In genomic region chr12:51907864-51908425, GRCh38 we compare ENCODE assay signal across 13 cellular contexts. TPM values are rescaled to one million over a fixed set of nuclear protein-coding genes. Genes with fewer than 3 reads are reported as not detected.
DNase-seq lines count a peak whose midpoint lies in the region; TF ChIP-seq lines count a peak whose summit lies in the region.
"Had no signal": no experiment of that assay in that cellular context is flagged by ENCODE, and none has a peak within 500 bp of the region (broad histone marks: within the 10 kb centered on the region; RNA-seq: fewer than 3 reads in every experiment).

No MANE protein-coding gene starts in this region.

- peak overlapping the region in 1 of 2 experiments; percentile 86 for H3K14ac ChIP-seq in mesenchymal stem cell (ENCODE audit: low read length in 2 of 2)

- peaks cover 5% of the 10 kb centered on the region for H3K4me1 Mint-ChIP-seq in endodermal cell

- H3K79me1 ChIP-seq in mesenchymal stem cell (replicated peaks; ENCODE audit: low read length, poor library complexity, severe bottlenecking) = no peaks in the 10 kb centered on the region

- TF ChIP-seq CTCF in Peyer's patch (IDR thresholded peaks at IDR 0.05) (no peak), endodermal cell (conservative IDR thresholded peaks at IDR 0.05) (no peak)

- no peaks in the 10 kb centered on the region for H3K36me3 Mint-ChIP-seq in endodermal cell (ENCODE audit: low read depth)

- WGBS in endodermal cell (ENCODE audit: insufficient coverage in 1 of 2, insufficient read length in 1 of 2), 2 experiments = 86 to 97% methylated on average over 7 of the region's 7 CpGs
- 48% methylated on average over 7 of the region's 7 CpGs for WGBS in mesenchymal stem cell

- peak overlapping the region; percentile 72 for H3K4me2 ChIP-seq in mesenchymal stem cell (ENCODE audit: low read length, poor library complexity, severe bottlenecking)

- peaks cover 0 to 44% (median 3%) of the 10 kb centered on the region in 4 donors for H3K4me1 ChIP-seq in Peyer's patch
- no peaks in the 10 kb centered on the region for H3K4me1 ChIP-seq in endodermal cell (ENCODE audit: control insufficient read depth, insufficient read depth, low read length)
- peaks cover 8% of the 10 kb centered on the region for H3K4me1 ChIP-seq in mesenchymal stem cell (ENCODE audit: control insufficient read depth, insufficient read depth, low read depth, low read length)
- peaks cover 47% of the 10 kb centered on the region for H3K4me1 ChIP-seq in stomach smooth muscle (ENCODE audit: control insufficient read depth, insufficient read depth, low read length)

- H4K91ac ChIP-seq in mesenchymal stem cell (ENCODE audit: low read length) = peak overlapping the region; percentile 99

- H2BK15ac ChIP-seq in mesenchymal stem cell (ENCODE audit: low read depth, poor library complexity, severe bottlenecking) = peak overlapping the region; percentile 93

- DNase-seq in Peyer's patch (peak in 1 of 3 donors; percentile 43), endodermal cell (no peak), mesenchymal stem cell (no peak), RPMI8226 (no peak), DMS114 treated with DMSO at 0.1 percent for 48 hours (lab: John Stamatoyannopoulos, UW; ENCODE audit: unreplicated experiment) (no peak), A172 (ENCODE audit: low spot score) (no peak), glomerular visceral epithelial cell (ENCODE audit: extremely low spot score) (no peak)
- DNase-seq: activated CD8-positive, alpha-beta T cell treated with anti-CD3 and anti-CD28 coated beads, Interleukin-2, amount 10 ng/mL, durations not matched to agents 7 days and 5 days; cortex of kidney; mammary epithelial cell; NCI-H2029; stimulated activated CD4-positive, alpha-beta T cell treated with anti-CD3 and anti-CD28 coated beads, Interleukin-4, amount 100 ng/mL, for 4 hours had no signal

- H4K8ac ChIP-seq in mesenchymal stem cell (ENCODE audit: low read length) = peak overlapping the region; percentile 77

- peak overlapping the region; percentile 73 to 92 (median 86) for H3K27ac ChIP-seq in Peyer's patch
- H3K27ac ChIP-seq in endodermal cell (ENCODE audit: low read depth, low read length) = no peak overlapping the region
- H3K27ac ChIP-seq in mesenchymal stem cell (ENCODE audit: low read length, poor library complexity, severe bottlenecking) = no peak overlapping the region
- peak overlapping the region; percentile 82 for H3K27ac ChIP-seq in stomach smooth muscle (ENCODE audit: low read length)

- no peaks in the 10 kb centered on the region for H3K9me3 Mint-ChIP-seq in endodermal cell

- H2BK120ac ChIP-seq in mesenchymal stem cell (ENCODE audit: low read depth, low read length) = peak overlapping the region; percentile 83

- no peak overlapping the region for H2BK5ac ChIP-seq in mesenchymal stem cell (ENCODE audit: low read depth, low read length, poor library complexity, severe bottlenecking)

- peak overlapping the region; percentile 75 to 98 for H3K4ac ChIP-seq in mesenchymal stem cell (ENCODE audit: low read depth in 1 of 2, low read length in 2 of 2)

- no peak overlapping the region for H2AFZ ChIP-seq in mesenchymal stem cell (ENCODE audit: low read depth, low read length)

- peak overlapping the region; percentile 32 for H3K4me3 Mint-ChIP-seq in endodermal cell
- H3K4me3 Mint-ChIP-seq: activated CD8-positive, alpha-beta T cell treated with anti-CD3 and anti-CD28 coated beads, Interleukin-2, amount 10 ng/mL, durations not matched to agents 7 days and 5 days had no signal

- TF ChIP-seq POLR2A in Peyer's patch (IDR thresholded peaks at IDR 0.05) = no peak

- peak overlapping the region; percentile 51 to 56 for H2BK12ac ChIP-seq in mesenchymal stem cell (ENCODE audit: low read length in 2 of 2)

- peak overlapping the region in 1 of 2 experiments; percentile 79 for H3K23ac ChIP-seq in mesenchymal stem cell (ENCODE audit: low read length in 2 of 2)

- H3K27me3 ChIP-seq in Peyer's patch (no peaks in the 10 kb centered on the region), endodermal cell (ENCODE audit: control insufficient read depth, insufficient read depth, low read length, poor library complexity, severe bottlenecking) (peaks cover 45% of the 10 kb centered on the region), mesenchymal stem cell (ENCODE audit: control insufficient read depth in 1 of 2, insufficient read depth in 1 of 2, low read length in 2 of 2) (peaks cover 0 to 4% of the 10 kb centered on the region in 2 experiments), stomach smooth muscle (ENCODE audit: control insufficient read depth in 1 of 2, insufficient read depth in 2 of 2, low read length in 2 of 2) (peaks cover 13 to 27% of the 10 kb centered on the region in 2 donors)

- no peaks in the 10 kb centered on the region for H3K9me3 ChIP-seq in Peyer's patch
- no peaks in the 10 kb centered on the region for H3K9me3 ChIP-seq in endodermal cell (ENCODE audit: control insufficient read depth, low read length)
- H3K9me3 ChIP-seq in mesenchymal stem cell (ENCODE audit: control insufficient read depth, low read length) = no peaks in the 10 kb centered on the region
- H3K9me3 ChIP-seq in stomach smooth muscle (ENCODE audit: control insufficient read depth in 2 of 2, low read length in 2 of 2) = no peaks in the 10 kb centered on the region

- no peak overlapping the region for H3K27ac Mint-ChIP-seq in endodermal cell
- H3K27ac Mint-ChIP-seq: activated CD8-positive, alpha-beta T cell treated with anti-CD3 and anti-CD28 coated beads, Interleukin-2, amount 10 ng/mL, durations not matched to agents 7 days and 5 days had no signal

- H3K27me3 Mint-ChIP-seq in endodermal cell (ENCODE audit: insufficient read depth) = peaks cover 50% of the 10 kb centered on the region

- H3K4me3 ChIP-seq in Peyer's patch (peak overlapping the region; percentile 35 to 78 (median 53)), endodermal cell (ENCODE audit: low read length) (no peak overlapping the region), mesenchymal stem cell (ENCODE audit: insufficient read depth in 1 of 2, low read depth in 1 of 2, low read length in 2 of 2) (peak overlapping the region in 1 of 2 experiments; percentile 95), stomach smooth muscle (ENCODE audit: low read length in 2 of 2) (peak overlapping the region; percentile 69)

- H3K36me3 ChIP-seq in Peyer's patch = no peaks in the 10 kb centered on the region
- no peaks in the 10 kb centered on the region for H3K36me3 ChIP-seq in endodermal cell (ENCODE audit: control insufficient read depth, insufficient read depth, low read length)
- H3K36me3 ChIP-seq in mesenchymal stem cell (ENCODE audit: control insufficient read depth in 1 of 2, insufficient read depth in 2 of 2, low read depth in 1 of 2, low read length in 2 of 2) = peaks cover 0 to 16% of the 10 kb centered on the region in 2 experiments
- H3K36me3 ChIP-seq in stomach smooth muscle (ENCODE audit: control insufficient read depth in 2 of 2, insufficient read depth in 2 of 2, low read length in 2 of 2) = no peaks in the 10 kb centered on the region

- H2AK5ac ChIP-seq in mesenchymal stem cell (ENCODE audit: low read length, severe bottlenecking) = no peak overlapping the region

- H3K18ac ChIP-seq in mesenchymal stem cell (ENCODE audit: low read depth in 1 of 2, low read length in 2 of 2) = peak overlapping the region; percentile 93 to 97

- H3K9ac ChIP-seq in endodermal cell (ENCODE audit: extremely low read depth, low read length, poor library complexity, severe bottlenecking) (no peak overlapping the region), mesenchymal stem cell (ENCODE audit: low read length) (peak overlapping the region; percentile 95), stomach smooth muscle (ENCODE audit: low read length in 2 of 2) (peak overlapping the region; percentile 66 to 69)

RNA-seq across cellular contexts. Expression of gene ACVRL1, which starts 0.6 kb away (rescaled TPM):
- total RNA-seq in Peyer's patch (100 to 1,000 TPM in 1 of 4 donors, 10 to 100 TPM in 3; 46.4 to 169 (median 56.8) TPM), endodermal cell (under 1 TPM; 0.42 to 0.64 TPM)
- 1.00 TPM for polyA plus RNA-seq in endodermal cell (2013, experiment 1 of 2)
- polyA plus RNA-seq in endodermal cell (2013, experiment 2 of 2) = 1.4 TPM
- 158 TPM for polyA plus RNA-seq in mesenchymal stem cell (2013, experiment 1 of 2)
- 162 TPM for polyA plus RNA-seq in mesenchymal stem cell (2013, experiment 2 of 2)
- total RNA-seq in A172 (2014; rRNA removed; shearing (Covaris generic)) = 10.3 and 11.7 TPM in 2 replicates
- total RNA-seq: activated CD8-positive, alpha-beta T cell treated with anti-CD3 and anti-CD28 coated beads, Interleukin-2, amount 10 ng/mL, durations not matched to agents 7 days and 5 days had no signal
- polyA plus RNA-seq: mammary epithelial cell had no signal

RNA-seq across cellular contexts. Expression of gene ANKRD33, which starts 20.0 kb away (rescaled TPM):
- total RNA-seq in Peyer's patch (not detected), endodermal cell (under 1 TPM in 1 of 2 donors, not detected in 1; 0.46 TPM)
- polyA plus RNA-seq in endodermal cell (2013, experiment 1 of 2) = 0.28 TPM
- polyA plus RNA-seq in endodermal cell (2013, experiment 2 of 2) = 0.62 TPM
- 3.7 TPM for polyA plus RNA-seq in mesenchymal stem cell (2013, experiment 1 of 2)
- polyA plus RNA-seq in mesenchymal stem cell (2013, experiment 2 of 2) = 3.2 TPM
- total RNA-seq in A172 (2014; rRNA removed; shearing (Covaris generic)) = not detected in 2 replicates
- total RNA-seq: activated CD8-positive, alpha-beta T cell treated with anti-CD3 and anti-CD28 coated beads, Interleukin-2, amount 10 ng/mL, durations not matched to agents 7 days and 5 days; mammary epithelial cell had no signal
- polyA plus RNA-seq: mammary epithelial cell had no signal

RNA-seq across cellular contexts. Expression of gene ACVR1B, which starts 43.6 kb away (rescaled TPM):
- 10 to 100 TPM in 3 of 4 donors, 1 to 10 TPM in 1; 9.1 to 71.6 (median 59.2) TPM for total RNA-seq in Peyer's patch
- 10 to 100 TPM; 48.6 to 59.3 TPM for total RNA-seq in endodermal cell
- 33.5 TPM for polyA plus RNA-seq in endodermal cell (2013, experiment 1 of 2)
- 28.8 TPM for polyA plus RNA-seq in endodermal cell (2013, experiment 2 of 2)
- 13.6 TPM for polyA plus RNA-seq in mesenchymal stem cell (2013, experiment 1 of 2)
- 13.2 TPM for polyA plus RNA-seq in mesenchymal stem cell (2013, experiment 2 of 2)
- 3.8 and 6.9 TPM in 2 replicates for total RNA-seq in A172 (2014; rRNA removed; shearing (Covaris generic))

RNA-seq across cellular contexts. Expression of gene FIGNL2, which starts 59.4 kb away (rescaled TPM):
- total RNA-seq in Peyer's patch (under 1 TPM in 1 of 4 donors, not detected in 3; 0.19 TPM), endodermal cell (10 to 100 TPM; 10.5 to 17.7 TPM)
- 24.4 TPM for polyA plus RNA-seq in endodermal cell (2013, experiment 1 of 2)
- 22.8 TPM for polyA plus RNA-seq in endodermal cell (2013, experiment 2 of 2)
- 0.62 TPM for polyA plus RNA-seq in mesenchymal stem cell (2013, experiment 1 of 2)
- 0.71 TPM for polyA plus RNA-seq in mesenchymal stem cell (2013, experiment 2 of 2)
- 0.26 and 0.29 TPM in 2 replicates for total RNA-seq in A172 (2014; rRNA removed; shearing (Covaris generic))
- polyA plus RNA-seq: mammary epithelial cell had no signal

Comparison
In these comparisons a context has a peak if more than half of its experiments do, and no peak if none do; other contexts are left out.
1. H3K27ac ChIP-seq: peak in Peyer's patch (4 of 4) and stomach smooth muscle (single experiment); none in endodermal cell (single experiment) and mesenchymal stem cell (single experiment).